In the genomic region with DNA sequence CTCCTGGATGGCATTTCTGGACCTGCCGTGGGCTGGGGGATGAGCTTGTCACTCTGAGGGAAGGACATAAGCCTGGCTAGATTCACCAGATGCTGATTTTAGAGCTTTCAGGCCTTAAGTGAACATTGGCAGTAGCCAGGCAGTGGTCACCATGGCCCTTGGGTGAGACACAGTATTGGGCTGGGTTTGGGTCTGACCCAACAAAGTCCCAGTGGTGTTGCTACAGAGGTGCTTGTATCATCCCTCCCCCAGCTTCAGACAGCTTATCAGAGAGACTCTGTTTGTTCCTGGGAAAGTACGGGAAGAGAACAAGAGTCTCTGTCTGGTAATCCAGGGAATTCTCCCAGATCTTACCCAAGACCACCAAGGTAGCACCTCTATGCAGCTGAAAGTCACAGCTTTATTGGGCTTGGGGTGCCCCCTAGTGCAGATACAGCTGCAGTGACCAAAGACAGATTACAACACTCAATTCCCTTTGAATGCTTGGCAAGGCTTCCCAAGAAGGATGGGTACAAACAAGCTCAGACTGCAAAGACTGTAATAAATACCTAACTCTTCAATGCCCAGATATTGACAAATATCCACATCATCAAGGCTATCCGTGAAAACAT, we compare ENCODE assay signal across 8 cellular contexts. TPM values are rescaled to one million over a fixed set of nuclear protein-coding genes. Genes with fewer than 3 reads are reported as not detected.
A peak's percentile ranks its signal among the peaks of the same experiment; 100 is the strongest.
DNase-seq lines count a peak whose midpoint lies in the region; ATAC-seq, FAIRE-seq and TF ChIP-seq lines count a peak whose summit lies in the region.

No MANE protein-coding gene starts in this region.

- in situ Hi-C loops in ACHN (cut with HindIII; ENCODE audit: low pct_ligation_motif_present, low pct_unique_long_range_greater_than_20kb, low sequenced_read_pairs) = no loop called here

- peak; percentile 79 for FAIRE-seq in GM12892 (lab: Jason Lieb, UNC)

- DNase-seq in ACHN = peak; percentile 58
- no peak for DNase-seq in GM12892 (ENCODE audit: insufficient read length)
- DNase-seq in NCI-H748 treated with DMSO at 0.1 percent for 48 hours (lab: John Stamatoyannopoulos, UW) = peak; percentile 19
- DNase-seq in cardiac muscle cell (ENCODE audit: low read depth in 1 of 2, low spot score in 1 of 2) = peak in 1 of 2 donors; percentile 84
- DNase-seq in stimulated activated CD4-positive, alpha-beta T cell treated with anti-CD3 and anti-CD28 coated beads, Interleukin-4, amount 100 ng/mL, for 24 hours = peak; percentile 35
- no peak for DNase-seq in iPS-NIHi7 (ENCODE audit: extremely low spot score)

- no peak overlapping the region for H3K27ac Mint-ChIP-seq in activated T-helper 17 cell treated with anti-CD3 and anti-CD28 coated beads, Interleukin-2, amount 50 U/mL, for 72 hours

- ATAC-seq in activated T-helper 17 cell treated with anti-CD3 and anti-CD28 coated beads, Interleukin-2, amount 50 U/mL, for 72 hours (replicated peaks) = peak; percentile 53
- no peak for ATAC-seq in GM18858 (IDR thresholded peaks at IDR 0.05; ENCODE audit: unreplicated experiment)

- H3K36me3 Mint-ChIP-seq in activated T-helper 17 cell treated with anti-CD3 and anti-CD28 coated beads, Interleukin-2, amount 50 U/mL, for 72 hours (ENCODE audit: low read depth) = no peaks in the 10 kb centered on the region

- no peaks in the 10 kb centered on the region for H3K4me1 ChIP-seq in cardiac muscle cell (ENCODE audit: low read depth)

- H3K27me3 Mint-ChIP-seq in activated T-helper 17 cell treated with anti-CD3 and anti-CD28 coated beads, Interleukin-2, amount 50 U/mL, for 72 hours = no peaks in the 10 kb centered on the region

- no peaks in the 10 kb centered on the region for H3K36me3 ChIP-seq in cardiac muscle cell

- H3K4me3 Mint-ChIP-seq in activated T-helper 17 cell treated with anti-CD3 and anti-CD28 coated beads, Interleukin-2, amount 50 U/mL, for 72 hours = no peak overlapping the region

- no peak overlapping the region for H3K4me3 ChIP-seq in cardiac muscle cell

- no peak for TF ChIP-seq POLR2A in GM12892 (IDR thresholded peaks at IDR 0.05; ENCODE audit: low read depth, low read length)

- TF ChIP-seq CTCF in cardiac muscle cell (IDR thresholded peaks at IDR 0.05; ENCODE audit: low read depth, low read length) = peak; percentile 80

- H3K9me3 Mint-ChIP-seq in activated T-helper 17 cell treated with anti-CD3 and anti-CD28 coated beads, Interleukin-2, amount 50 U/mL, for 72 hours = no peaks in the 10 kb centered on the region

- no peak overlapping the region for H3K27ac ChIP-seq in cardiac muscle cell

- H3K9me3 ChIP-seq in cardiac muscle cell (ENCODE audit: low read depth) = no peaks in the 10 kb centered on the region

- peaks cover 23% of the 10 kb centered on the region for H3K27me3 ChIP-seq in cardiac muscle cell

- no peaks in the 10 kb centered on the region for H3K4me1 Mint-ChIP-seq in activated T-helper 17 cell treated with anti-CD3 and anti-CD28 coated beads, Interleukin-2, amount 50 U/mL, for 72 hours

RNA-seq across cellular contexts. Expression of gene RUVBL1, which starts 9.8 kb away (rescaled TPM):
- polyA plus RNA-seq in GM12892 (2012; ENCODE audit: missing spikeins) = 69.8 TPM
- 10 to 100 TPM; 37.6 to 95.2 TPM for total RNA-seq in activated T-helper 17 cell treated with anti-CD3 and anti-CD28 coated beads, Interleukin-2, amount 50 U/mL, for 72 hours
- 81.7 and 83.1 TPM in 2 replicates for total RNA-seq in cardiac muscle cell
- polyA plus RNA-seq in cardiac muscle cell = 94.2 and 95.2 TPM in 2 replicates

RNA-seq across cellular contexts. Expression of gene EEFSEC, which starts 19.9 kb away (rescaled TPM):
- 9.2 TPM for polyA plus RNA-seq in GM12892 (2012; ENCODE audit: missing spikeins)
- 10 to 100 TPM; 10.5 to 12.8 TPM for total RNA-seq in activated T-helper 17 cell treated with anti-CD3 and anti-CD28 coated beads, Interleukin-2, amount 50 U/mL, for 72 hours
- total RNA-seq in cardiac muscle cell = 23.0 and 26.7 TPM in 2 replicates
- polyA plus RNA-seq in cardiac muscle cell = 47.9 and 52.0 TPM in 2 replicates

Comparison
In these comparisons a context has a peak if more than half of its experiments do, and no peak if none do; other contexts are left out.
1. DNase-seq: peak in ACHN (single experiment), NCI-H748 treated with DMSO at 0.1 percent for 48 hours (single experiment) and stimulated activated CD4-positive, alpha-beta T cell treated with anti-CD3 and anti-CD28 coated beads, Interleukin-4, amount 100 ng/mL, for 24 hours (single experiment); none in GM12892 (single experiment) and iPS-NIHi7 (single experiment).